28 cellular contexts compared by ENCODE assay signal in genomic region chr14:35257809-35258208, GRCh38. TPM values are rescaled to one million over a fixed set of nuclear protein-coding genes. Genes with fewer than 3 reads are reported as not detected.
A peak's percentile ranks its signal among the peaks of the same experiment; 100 is the strongest.
DNase-seq lines count a peak whose midpoint lies in the region; TF ChIP-seq lines count a peak whose summit lies in the region.
"Had no signal": no experiment of that assay in that cellular context is flagged by ENCODE, and none has a peak within 500 bp of the region (broad histone marks: within the 10 kb centered on the region; RNA-seq: fewer than 3 reads in every experiment).

No MANE protein-coding gene starts in this region.

- no peak overlapping the region for H3K27ac ChIP-seq in SJCRH30
- H3K27ac ChIP-seq: BLaER1, gastrocnemius medialis, SK-N-MC, thyroid gland had no signal

- H3K36me3 ChIP-seq in SJCRH30, result peaks cover 13% of the 10 kb centered on the region
- H3K36me3 ChIP-seq: gastrocnemius medialis, HAP-1, MG63, ovary, thyroid gland had no signal

- no peaks in the 10 kb centered on the region for H3K4me1 ChIP-seq in SJCRH30
- H3K4me1 ChIP-seq: HAP-1, thyroid gland had no signal

- H3K27me3 ChIP-seq in SJCRH30, result no peaks in the 10 kb centered on the region
- H3K27me3 ChIP-seq: BLaER1, gastrocnemius medialis, MG63, ovary, thyroid gland had no signal

- 0 out of 2 replicates have a peak, but pooled peaks cover 4% of the 10 kb centered on the region for H3K9me3 ChIP-seq in SJCRH30 (replicated peaks)
- H3K9me3 ChIP-seq: gastrocnemius medialis, MG63, mucosa of descending colon, ovary, thyroid gland had no signal

- peak; percentile 16 for DNase-seq in AG09309 (ENCODE audit: low read depth)
- peak; percentile 20 for DNase-seq in LHCN-M2 (ENCODE audit: low read depth)
- peak; percentile 63 to 81 for DNase-seq in cardiac fibroblast (ENCODE audit: low read depth in 2 of 2)
- DNase-seq in fibroblast of the aortic adventitia (ENCODE audit: low read depth), result peak; percentile 79
- no peak for DNase-seq in DMS79 (lab: John Stamatoyannopoulos, UW)
- DNase-seq in COLO829 (ENCODE audit: low spot score), result no peak
- DNase-seq in SJCRH30, result no peak
- DNase-seq in NCI-H82 (lab: John Stamatoyannopoulos, UW), result no peak
- DNase-seq: activated CD4-positive, alpha-beta T cell treated with anti-CD3 and anti-CD28 coated beads for 36 hours; activated effector memory CD4-positive, alpha-beta T cell treated with Interleukin-2 at 50 U/mL for 16 hours; activated naive CD8-positive, alpha-beta T cell treated with anti-CD3 and anti-CD28 coated beads, Interleukin-2, amount 10 ng/mL, durations not matched to agents 7 days and 5 days; activated T-cell treated with anti-CD3 and anti-CD28 coated beads for 4 hours; gastrocnemius medialis; GF-D8; KBM-7; MG63; mucosa of descending colon; NCI-H2029 treated with DMSO at 0.1 percent for 48 hours; RPMI8226; small intestine; stimulated activated CD8-positive, alpha-beta memory T cell treated with anti-CD3 and anti-CD28 coated beads, Interleukin-4, amount 100 ng/mL, for 48 hours; stimulated activated naive CD8-positive, alpha-beta T cell treated with anti-CD3 and anti-CD28 coated beads, Interleukin-15, amount 100 ng/mL, for 72 hours; T-helper 17 cell; thyroid gland had no signal

- TF ChIP-seq CTCF in AG09309 (IDR thresholded peaks at IDR 0.05; ENCODE audit: control insufficient read depth, insufficient read depth, low read depth, low read length, missing control alignments), result no peak
- no peak for TF ChIP-seq CTCF in cardiac fibroblast (IDR thresholded peaks at IDR 0.05; ENCODE audit: low read depth, low read length)
- TF ChIP-seq CTCF in fibroblast of the aortic adventitia (IDR thresholded peaks at IDR 0.05; ENCODE audit: insufficient read depth, low read length), result no peak

- H3K4me3 ChIP-seq in AG09309 (ENCODE audit: control insufficient read depth, low read depth, low read length) (no peak overlapping the region), cardiac fibroblast (replicated peaks in 1 of 2; ENCODE audit: low read depth in 2 of 2, low read length in 2 of 2) (no peak overlapping the region), fibroblast of the aortic adventitia (ENCODE audit: low read depth, low read length) (no peak overlapping the region), SJCRH30 (no peak overlapping the region)
- H3K4me3 ChIP-seq: BLaER1, gastrocnemius medialis, HAP-1, MG63, mucosa of descending colon, ovary, SK-N-MC, thyroid gland had no signal

RNA-seq across cellular contexts. Expression of gene PSMA6, which starts 34.4 kb away (rescaled TPM):
- 221 and 262 TPM in 2 replicates for total RNA-seq in LHCN-M2 (2014; rRNA removed)
- polyA plus RNA-seq in LHCN-M2 (2012), result 214 TPM
- 96.7 and 184 TPM in 2 replicates for total RNA-seq in fibroblast of the aortic adventitia (ENCODE audit: low replicate concordance)
- total RNA-seq in SJCRH30 (2014; rRNA removed; shearing (Covaris generic)), result 211 and 212 TPM in 2 replicates

Comparison
In these comparisons a context has a peak if more than half of its experiments do, and no peak if none do; other contexts are left out.
1. DNase-seq: peak in AG09309 (single experiment), LHCN-M2 (single experiment), cardiac fibroblast (2 of 2) and fibroblast of the aortic adventitia (single experiment); none in DMS79 (single experiment), COLO829 (single experiment), SJCRH30 (0 of 2) and NCI-H82 (single experiment).